8 cellular contexts compared by ENCODE assay signal in the genomic region with DNA sequence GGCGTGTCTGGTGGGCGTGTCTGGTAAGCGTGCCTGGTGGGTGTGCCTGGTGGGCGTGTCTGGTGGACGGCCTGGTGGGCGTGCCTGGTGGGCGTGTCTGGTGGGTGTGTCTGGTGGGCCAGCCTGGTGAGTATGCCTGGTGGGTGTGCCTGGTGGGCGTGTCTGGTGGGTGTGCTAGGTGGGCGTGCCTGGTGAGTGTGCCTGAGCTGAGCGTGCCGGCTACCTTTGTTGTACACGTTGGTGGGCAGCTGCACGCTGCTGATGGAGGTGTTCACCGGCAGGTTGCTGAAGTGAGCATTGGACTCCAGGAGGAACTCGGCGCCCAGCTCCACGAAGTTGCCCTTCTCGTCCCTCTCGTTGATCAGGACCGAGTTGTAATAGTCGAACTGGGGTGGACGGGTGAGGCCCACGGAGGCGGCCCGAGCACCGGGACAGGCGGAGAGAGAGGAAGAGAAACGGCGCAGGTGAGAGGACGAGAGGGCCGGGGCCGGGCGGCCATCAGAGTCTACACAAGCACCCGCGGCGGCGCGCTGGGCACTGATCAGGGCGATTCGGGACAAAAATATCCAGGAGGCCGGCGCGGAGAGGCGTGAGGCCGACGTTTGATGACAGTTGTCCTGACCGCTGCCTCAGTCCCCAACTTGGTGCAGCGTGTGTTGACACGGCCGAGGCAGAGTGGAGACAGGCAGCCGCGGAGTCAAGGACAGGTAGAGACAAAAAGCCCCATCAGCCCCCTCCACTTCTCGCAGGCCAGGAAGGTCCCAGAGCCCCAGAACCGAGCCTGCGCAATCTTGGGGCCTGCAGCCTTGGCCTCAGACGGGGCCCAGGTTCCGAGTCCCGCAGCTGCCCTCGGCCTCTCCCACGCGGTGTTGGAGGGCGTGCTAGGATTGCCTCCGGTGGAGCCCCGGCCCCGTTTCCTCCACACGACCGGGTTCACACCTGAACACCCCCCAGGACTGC. TPM values are rescaled to one million over a fixed set of nuclear protein-coding genes. Genes with fewer than 3 reads are reported as not detected.
A peak's percentile ranks its signal among the peaks of the same experiment; 100 is the strongest.
DNase-seq lines count a peak whose midpoint lies in the region; ATAC-seq and TF ChIP-seq lines count a peak whose summit lies in the region.

No MANE protein-coding gene starts in this region.

- peaks cover 0 to 11% (median 3%) of the 10 kb centered on the region in 3 donors for H3K4me1 Mint-ChIP-seq in CD8-positive, alpha-beta memory T cell
- H3K4me1 Mint-ChIP-seq in T-helper 17 cell (peaks cover 5% of the 10 kb centered on the region), osteocyte (ENCODE audit: unreplicated experiment) (peaks cover 3% of the 10 kb centered on the region)

- peaks cover 28 to 43% (median 35%) of the 10 kb centered on the region in 5 donors for H3K9me3 Mint-ChIP-seq in CD8-positive, alpha-beta memory T cell
- peaks cover 26% of the 10 kb centered on the region for H3K9me3 Mint-ChIP-seq in osteocyte (ENCODE audit: unreplicated experiment)

- POLR2A ChIA-PET in CD8-positive, alpha-beta memory T cell (lab: Charles Lee), result no interaction called here

- H3K27me3 Mint-ChIP-seq in CD8-positive, alpha-beta memory T cell, result peaks cover 5 to 18% of the 10 kb centered on the region in 2 donors
- peaks cover 5% of the 10 kb centered on the region for H3K27me3 Mint-ChIP-seq in T-helper 17 cell
- H3K27me3 Mint-ChIP-seq in osteocyte (ENCODE audit: unreplicated experiment), result peaks cover 5% of the 10 kb centered on the region

- H3K4me1 ChIP-seq in CD8-positive, alpha-beta memory T cell (ENCODE audit: insufficient read depth, low read length), result no peaks in the 10 kb centered on the region
- peaks cover 2% of the 10 kb centered on the region for H3K4me1 ChIP-seq in effector memory CD4-positive, alpha-beta T cell (ENCODE audit: control insufficient read depth, insufficient read depth, low read length, poor library complexity, severe bottlenecking)

- no peak overlapping the region for H3K27ac ChIP-seq in CD8-positive, alpha-beta memory T cell (ENCODE audit: low read depth, low read length)
- H3K27ac ChIP-seq in effector memory CD4-positive, alpha-beta T cell (ENCODE audit: insufficient read depth, low read length, poor library complexity, severe bottlenecking), result no peak overlapping the region

- no peak overlapping the region for H3K4me3 ChIP-seq in CD8-positive, alpha-beta memory T cell (ENCODE audit: low read length)
- H3K4me3 ChIP-seq in effector memory CD4-positive, alpha-beta T cell (ENCODE audit: insufficient read depth, low read depth, low read length, poor library complexity, severe bottlenecking), result peak overlapping the region; percentile 25

- H3K36me3 Mint-ChIP-seq in CD8-positive, alpha-beta memory T cell, result peaks cover 0 to 13% (median 0%) of the 10 kb centered on the region in 3 donors
- H3K36me3 Mint-ChIP-seq in T-helper 17 cell (ENCODE audit: low read depth), result no peaks in the 10 kb centered on the region
- no peaks in the 10 kb centered on the region for H3K36me3 Mint-ChIP-seq in osteocyte (ENCODE audit: unreplicated experiment)

- TF ChIP-seq CTCF in osteocyte (IDR thresholded peaks at IDR 0.05), result no peak

- peak overlapping the region in 6 of 7 donors; percentile 47 to 86 (median 71) for H3K4me3 Mint-ChIP-seq in CD8-positive, alpha-beta memory T cell
- H3K4me3 Mint-ChIP-seq in T-helper 17 cell (peak overlapping the region; percentile 75), osteocyte (ENCODE audit: unreplicated experiment) (no peak overlapping the region)

- H3K9me3 ChIP-seq in CD8-positive, alpha-beta memory T cell (ENCODE audit: low read length), result no peaks in the 10 kb centered on the region
- peaks cover 8% of the 10 kb centered on the region for H3K9me3 ChIP-seq in T-helper 17 cell (ENCODE audit: control insufficient read depth, low read length, poor library complexity, severe bottlenecking)
- H3K9me3 ChIP-seq in effector memory CD4-positive, alpha-beta T cell (ENCODE audit: control insufficient read depth, low read length), result no peaks in the 10 kb centered on the region

- peak overlapping the region in 1 of 8 donors; percentile 14 for H3K27ac Mint-ChIP-seq in CD8-positive, alpha-beta memory T cell
- no peak overlapping the region for H3K27ac Mint-ChIP-seq in T-helper 17 cell
- no peak overlapping the region for H3K27ac Mint-ChIP-seq in osteocyte (ENCODE audit: unreplicated experiment)

- H3K27me3 ChIP-seq in CD8-positive, alpha-beta memory T cell (ENCODE audit: insufficient read depth, low read length, poor library complexity, severe bottlenecking), result no peaks in the 10 kb centered on the region
- H3K27me3 ChIP-seq in effector memory CD4-positive, alpha-beta T cell (replicated peaks; ENCODE audit: control insufficient read depth, insufficient read depth, low read length, poor library complexity, severe bottlenecking), result no peaks in the 10 kb centered on the region

- CTCF ChIA-PET in CD8-positive, alpha-beta memory T cell (lab: Charles Lee), result no interaction called here

- H3K36me3 ChIP-seq in CD8-positive, alpha-beta memory T cell (ENCODE audit: insufficient read depth, low read length), result no peaks in the 10 kb centered on the region
- H3K36me3 ChIP-seq in effector memory CD4-positive, alpha-beta T cell (ENCODE audit: control insufficient read depth, insufficient read depth, low read length), result no peaks in the 10 kb centered on the region

- DNase-seq in CD8-positive, alpha-beta memory T cell, result peak in 2 of 5 donors; percentile 19 to 29
- DNase-seq in T-helper 17 cell (no peak), osteocyte (ENCODE audit: extremely low spot score, unreplicated experiment) (peak; percentile 80), retina (no peak), NCI-H2107 treated with DMSO at 0.1 percent for 48 hours (lab: John Stamatoyannopoulos, UW; ENCODE audit: unreplicated experiment) (no peak), NCI-H1436 (lab: John Stamatoyannopoulos, UW) (no peak)
- DNase-seq in effector memory CD4-positive, alpha-beta T cell, result peak in 1 of 3 donors; percentile 12

- peak; percentile 41 for ATAC-seq in T-helper 17 cell
- no peak for ATAC-seq in HG02970 (IDR thresholded peaks at IDR 0.05; ENCODE audit: low FRiP score, unreplicated experiment)

RNA-seq across cellular contexts. Expression of a gene that starts 10.5 kb away (rescaled TPM):
- 1 to 10 TPM; 5.7 to 6.5 TPM for total RNA-seq in CD8-positive, alpha-beta memory T cell
- polyA plus RNA-seq in CD8-positive, alpha-beta memory T cell, result 7.6 TPM
- total RNA-seq in T-helper 17 cell, result 10 to 100 TPM; 18.1 to 25.2 TPM
- total RNA-seq in osteocyte, result not detected in 2 replicates
